In genomic region chr20:53657289-53657678, GRCh38 we compare ENCODE assay signal across 1 cellular context.
TF ChIP-seq lines count a peak whose summit lies in the region.

No MANE protein-coding gene starts in this region.

TF ChIP-seq in SK-N-SH, 30 proteins besides CTCF, POLR2A, EP300 and RAD21 (continued from another document):
- TF ChIP-seq ZBTB33 (IDR thresholded peaks at IDR 0.05; ENCODE audit: borderline replicate concordance, low read depth): no peak
- no peak for TF ChIP-seq ELF1 (IDR thresholded peaks at IDR 0.05)
- no peak for TF ChIP-seq RXRA (IDR thresholded peaks at IDR 0.05; ENCODE audit: borderline replicate concordance, low read depth)
- TF ChIP-seq MAX (IDR thresholded peaks at IDR 0.05; ENCODE audit: low read depth): no peak
- no peak for TF ChIP-seq FOSL2 (IDR thresholded peaks at IDR 0.05; ENCODE audit: borderline replicate concordance, low read depth)
- no peak for TF ChIP-seq PBX3 (IDR thresholded peaks at IDR 0.05)
- no peak for TF ChIP-seq GATA2 (CRISPR knock-in tag; IDR thresholded peaks at IDR 0.05)
